ENCODE assay signal across 8 cellular contexts in the genomic region with DNA sequence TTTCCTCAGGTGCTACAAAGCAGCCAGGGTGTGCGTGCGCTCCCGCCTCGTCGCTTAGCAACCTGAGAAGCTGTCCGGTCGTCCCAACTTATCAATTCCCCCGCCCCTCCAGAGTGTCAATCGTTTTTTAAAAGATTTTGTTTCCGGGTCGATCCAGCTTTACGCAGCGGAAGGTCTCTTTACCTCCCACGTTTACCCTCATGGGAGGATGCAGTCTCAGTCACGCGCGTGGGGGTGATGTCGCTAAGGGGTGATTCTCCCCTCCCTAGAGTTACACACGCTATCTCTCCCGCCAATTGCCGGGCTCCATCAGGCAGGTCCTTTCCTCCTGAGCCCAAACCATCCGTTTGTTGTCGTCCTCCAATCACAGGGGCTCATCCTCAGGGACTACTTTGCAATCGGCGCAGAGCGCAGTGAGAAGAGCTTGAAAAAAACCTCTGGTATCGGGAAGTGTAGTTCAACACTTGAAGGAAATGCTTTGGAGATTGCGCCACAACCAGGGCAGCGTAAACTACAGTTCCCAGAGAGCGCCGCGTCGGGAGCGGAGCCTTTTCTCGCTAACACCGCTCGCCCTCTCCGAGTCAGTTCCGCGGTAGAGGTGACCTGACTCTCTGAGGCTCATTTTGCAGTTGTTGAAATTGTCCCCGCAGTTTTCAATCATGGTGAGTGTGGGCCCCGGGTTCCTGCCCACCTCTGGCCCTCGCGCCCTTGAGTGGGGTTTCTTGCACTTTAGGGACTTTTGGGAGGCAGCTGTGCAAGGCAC. TPM values are rescaled to one million over a fixed set of nuclear protein-coding genes. Genes with fewer than 3 reads are reported as not detected.
DNase-seq lines count a peak whose midpoint lies in the region; ATAC-seq, FAIRE-seq and TF ChIP-seq lines count a peak whose summit lies in the region.

MDH1 (plus strand) TSS at position 579 of the 763 bp plus-strand sequence; CDS start at position 660, 81 bp downstream.
WDPCP (minus strand) TSS at position 93 of the 763 bp plus-strand sequence. CDS start 206 bp downstream, outside the sequence.

- POLR2A ChIA-PET in BJ (lab: Charles Lee), result interaction anchor here (0.6 kb wide), 1 partner anchor 103 kb away, joined by 4 read pairs; no protein-coding TSS in a partner anchor

- peak; percentile 87 for ATAC-seq in HG03457 (IDR thresholded peaks at IDR 0.05; ENCODE audit: unreplicated experiment)

- H3K36me3 ChIP-seq in BJ (ENCODE audit: control insufficient read depth, insufficient read depth, low read length), result no peaks in the 10 kb centered on the region

- CTCF ChIA-PET in BJ (lab: Yijun Ruan, JAX), result interaction anchor here (0.8 to 1.6 kb wide), 3 partner anchors 12 to 45 kb away, joined by 3 to 5 read pairs (median 3); no protein-coding TSS in a partner anchor

- DNase-seq in BJ (ENCODE audit: low read depth), result peak; percentile 98
- peak; percentile 30 for DNase-seq in GM19240 (ENCODE audit: insufficient read length, low spot score)
- DNase-seq in NCI-H524 (lab: John Stamatoyannopoulos, UW), result peak; percentile 95 to 99
- DNase-seq in activated CD4-positive, alpha-beta T cell treated with anti-CD3 and anti-CD28 coated beads for 4 hours, result peak; percentile 93 to 96
- DNase-seq in kidney glomerular epithelial cell (lab: John Stamatoyannopoulos, UW), result peak; percentile 99
- peak; percentile 89 to 94 for DNase-seq in stimulated activated CD4-positive, alpha-beta T cell treated with anti-CD3 and anti-CD28 coated beads, Interleukin-15, amount 100 ng/mL, for 48 hours (ENCODE audit: low read depth in 2 of 2)

- H3K27me3 ChIP-seq in BJ (ENCODE audit: control insufficient read depth, insufficient read depth, low read length), result no peaks in the 10 kb centered on the region

- H3K4me3 ChIP-seq in BJ (ENCODE audit: low read depth, low read length), result peak within 1 kb of the TSS; percentile 87

- FAIRE-seq in colon (lab: Jason Lieb, UNC), result peak; percentile 51

- TF ChIP-seq CTCF in BJ (IDR thresholded peaks at IDR 0.05; ENCODE audit: insufficient read depth, low read depth, low read length), result no peak

RNA-seq across cellular contexts. Expression of gene MDH1, which starts in this region (rescaled TPM):
- 166 and 233 TPM in 2 replicates for polyA plus RNA-seq in BJ (2011; rRNA removed)
- polyA minus RNA-seq in BJ (2011; rRNA and poly(A)+ RNA removed), result 38.5 and 43.2 TPM in 2 replicates

RNA-seq across cellular contexts. Expression of gene WDPCP, which starts in this region (rescaled TPM):
- 4.2 and 4.4 TPM in 2 replicates for polyA plus RNA-seq in BJ (2011; rRNA removed)
- polyA minus RNA-seq in BJ (2011; rRNA and poly(A)+ RNA removed), result 8.2 and 11.7 TPM in 2 replicates

Comparison
In these comparisons a context has a peak if more than half of its experiments do, and no peak if none do; other contexts are left out.
1. Peak in every context shown above with its lines: DNase-seq, ATAC-seq and H3K4me3 ChIP-seq.
2. DNase-seq: peak in every context shown above with its lines; median percentile 99 in kidney glomerular epithelial cell; 98 in BJ; 97 in NCI-H524; 94 in activated CD4-positive, alpha-beta T cell treated with anti-CD3 and anti-CD28 coated beads for 4 hours; 92 in stimulated activated CD4-positive, alpha-beta T cell treated with anti-CD3 and anti-CD28 coated beads, Interleukin-15, amount 100 ng/mL, for 48 hours; 30 in GM19240.